ENCODE assay signal across 8 cellular contexts in genomic region chr3:58334013-58334321, GRCh38. TPM values are rescaled to one million over a fixed set of nuclear protein-coding genes. Genes with fewer than 3 reads are reported as not detected.
DNase-seq lines count a peak whose midpoint lies in the region; ATAC-seq and TF ChIP-seq lines count a peak whose summit lies in the region.

No MANE protein-coding gene starts in this region.

- no peak for TF ChIP-seq POLR2A in vagina (IDR thresholded peaks at IDR 0.05)

- H3K9ac ChIP-seq in mammary epithelial cell (ENCODE audit: insufficient read depth, low read length): peak overlapping the region; percentile 49

- TF ChIP-seq CTCF in right atrium auricular region (IDR thresholded peaks at IDR 0.05) (no peak), mammary epithelial cell (conservative IDR thresholded peaks at IDR 0.05 in 1 of 2, IDR thresholded peaks at IDR 0.05 in 1 of 2; ENCODE audit: extremely low read depth in 1 of 2, insufficient read depth in 1 of 2, low read depth in 1 of 2, low read length in 2 of 2) (no peak), vagina (IDR thresholded peaks at IDR 0.05) (no peak)

- no peaks in the 10 kb centered on the region for H3K9me3 ChIP-seq in right atrium auricular region
- no peaks in the 10 kb centered on the region for H3K9me3 ChIP-seq in mammary epithelial cell (replicated peaks; ENCODE audit: insufficient read depth, low read length)
- H3K9me3 ChIP-seq in vagina: no peaks in the 10 kb centered on the region

- peaks cover 4% of the 10 kb centered on the region for H3K36me3 ChIP-seq in right atrium auricular region
- H3K36me3 ChIP-seq in mammary epithelial cell (ENCODE audit: insufficient read depth, low read length): no peaks in the 10 kb centered on the region
- no peaks in the 10 kb centered on the region for H3K36me3 ChIP-seq in vagina

- CTCF ChIA-PET in mammary epithelial cell (lab: Charles Lee; ENCODE audit: low non-redundant PET): no interaction called here

- H3K4me2 ChIP-seq in mammary epithelial cell (ENCODE audit: insufficient read depth, low read depth, low read length): peak overlapping the region; percentile 91

- H3K4me3 ChIP-seq in right atrium auricular region: peak overlapping the region; percentile 87 to 97
- peak overlapping the region; percentile 79 to 85 (median 84) for H3K4me3 ChIP-seq in mammary epithelial cell (replicated peaks in 1 of 3; ENCODE audit: insufficient read depth in 1 of 3, low read depth in 2 of 3, low read length in 3 of 3)
- H3K4me3 ChIP-seq in vagina: peak overlapping the region; percentile 90 to 95

- 48% methylated on average over 4 of the region's 4 CpGs for WGBS in mammary epithelial cell (ENCODE audit: low coverage, missing lambda C conversion rate)

- dilution Hi-C loops in mammary epithelial cell (cut with HindIII; ENCODE audit: low sequenced_read_pairs): no loop called here

- intact Hi-C loops in cardiac septum (cut with DNase I): loop anchor here (5.0 to 10.0 kb wide), 3 partner anchors 63 to 201 kb away; partner anchors contain the start of gene ACOX2
- intact Hi-C loops in mammary epithelial cell (cut with micrococcal nuclease): loop anchor here (5.0 kb wide), 1 partner anchor 193 kb away; no protein-coding TSS in a partner anchor
- intact Hi-C loops in vagina (cut with DNase I): loop anchor here (10.0 kb wide), 1 partner anchor 151 kb away; no protein-coding TSS in a partner anchor

- H4K20me1 ChIP-seq in mammary epithelial cell (ENCODE audit: insufficient read depth, low read length): no peaks in the 10 kb centered on the region

- no peaks in the 10 kb centered on the region for H3K27me3 ChIP-seq in right atrium auricular region
- H3K27me3 ChIP-seq in mammary epithelial cell (ENCODE audit: insufficient read depth, low read length): no peaks in the 10 kb centered on the region
- no peaks in the 10 kb centered on the region for H3K27me3 ChIP-seq in vagina

- ATAC-seq in HG03108 (IDR thresholded peaks at IDR 0.05; ENCODE audit: unreplicated experiment): no peak

- no peak overlapping the region for H2AFZ ChIP-seq in mammary epithelial cell (ENCODE audit: low read depth, low read length)

- peaks cover 3% of the 10 kb centered on the region for H3K79me2 ChIP-seq in mammary epithelial cell (ENCODE audit: insufficient read depth, low read length)

- in situ Hi-C loops in mammary epithelial cell (cut with MboI; ENCODE audit: low sequenced_read_pairs in 2 of 2): no loop called here

- BruUV-seq in mammary epithelial cell (replicated peaks; lab: Mats Ljungman, UMichigan): no TSS peak

- no peak for DNase-seq in right atrium auricular region (ENCODE audit: low spot score)
- no peak for DNase-seq in cardiac septum (ENCODE audit: low spot score)
- DNase-seq in mammary epithelial cell: no peak
- DNase-seq in midbrain (lab: John Stamatoyannopoulos, UW): peak; percentile 79
- DNase-seq in vagina (ENCODE audit: extremely low spot score in 2 of 2): no peak
- DNase-seq in NCI-H1092 treated with DMSO at 0.1 percent for 48 hours (lab: John Stamatoyannopoulos, UW): no peak
- no peak for DNase-seq in NCI-H748 treated with DMSO at 0.1 percent for 48 hours (lab: John Stamatoyannopoulos, UW)

- peak overlapping the region; percentile 81 to 84 for H3K27ac ChIP-seq in right atrium auricular region
- no peak overlapping the region for H3K27ac ChIP-seq in mammary epithelial cell (ENCODE audit: insufficient read depth, low read depth, low read length)
- H3K27ac ChIP-seq in vagina: peak overlapping the region; percentile 84

- peaks cover 0 to 22% of the 10 kb centered on the region in 2 donors for H3K4me1 ChIP-seq in right atrium auricular region
- peaks cover 34% of the 10 kb centered on the region for H3K4me1 ChIP-seq in mammary epithelial cell (ENCODE audit: insufficient read depth, low read length)
- H3K4me1 ChIP-seq in vagina: peaks cover 65% of the 10 kb centered on the region

RNA-seq across cellular contexts. Expression of gene PXK, which starts 1.3 kb away (rescaled TPM):
- total RNA-seq in right atrium auricular region: 10 to 100 TPM; 18.3 to 22.5 TPM
- total RNA-seq in cardiac septum: 10.8 TPM
- total RNA-seq in mammary epithelial cell: 10 to 100 TPM; 39.6 to 42.2 TPM
- 12.4 TPM for polyA plus RNA-seq in mammary epithelial cell
- 6.9 TPM for polyA minus RNA-seq in mammary epithelial cell
- 59.9 TPM for total RNA-seq in vagina

RNA-seq across cellular contexts. Expression of gene HTD2, which starts 27.6 kb away (rescaled TPM):
- 10 to 100 TPM; 12.1 to 14.7 TPM for total RNA-seq in right atrium auricular region
- total RNA-seq in cardiac septum: 12.9 TPM
- 10 to 100 TPM; 10.4 to 18.5 TPM for total RNA-seq in mammary epithelial cell
- polyA plus RNA-seq in mammary epithelial cell: 8.1 TPM
- not detected for polyA minus RNA-seq in mammary epithelial cell
- total RNA-seq in vagina: 3.7 TPM

RNA-seq across cellular contexts. Expression of gene RPP14, which starts 27.9 kb away (rescaled TPM):
- total RNA-seq in right atrium auricular region (10 to 100 TPM in 1 of 2 donors, 1 to 10 TPM in 1; 10.0 to 10.9 TPM), cardiac septum (17.0 TPM), mammary epithelial cell (10 to 100 TPM; 15.5 to 22.1 TPM), vagina (16.9 TPM)
- 12.4 TPM for polyA plus RNA-seq in mammary epithelial cell
- 33.4 TPM for polyA minus RNA-seq in mammary epithelial cell
